In the genomic region with DNA sequence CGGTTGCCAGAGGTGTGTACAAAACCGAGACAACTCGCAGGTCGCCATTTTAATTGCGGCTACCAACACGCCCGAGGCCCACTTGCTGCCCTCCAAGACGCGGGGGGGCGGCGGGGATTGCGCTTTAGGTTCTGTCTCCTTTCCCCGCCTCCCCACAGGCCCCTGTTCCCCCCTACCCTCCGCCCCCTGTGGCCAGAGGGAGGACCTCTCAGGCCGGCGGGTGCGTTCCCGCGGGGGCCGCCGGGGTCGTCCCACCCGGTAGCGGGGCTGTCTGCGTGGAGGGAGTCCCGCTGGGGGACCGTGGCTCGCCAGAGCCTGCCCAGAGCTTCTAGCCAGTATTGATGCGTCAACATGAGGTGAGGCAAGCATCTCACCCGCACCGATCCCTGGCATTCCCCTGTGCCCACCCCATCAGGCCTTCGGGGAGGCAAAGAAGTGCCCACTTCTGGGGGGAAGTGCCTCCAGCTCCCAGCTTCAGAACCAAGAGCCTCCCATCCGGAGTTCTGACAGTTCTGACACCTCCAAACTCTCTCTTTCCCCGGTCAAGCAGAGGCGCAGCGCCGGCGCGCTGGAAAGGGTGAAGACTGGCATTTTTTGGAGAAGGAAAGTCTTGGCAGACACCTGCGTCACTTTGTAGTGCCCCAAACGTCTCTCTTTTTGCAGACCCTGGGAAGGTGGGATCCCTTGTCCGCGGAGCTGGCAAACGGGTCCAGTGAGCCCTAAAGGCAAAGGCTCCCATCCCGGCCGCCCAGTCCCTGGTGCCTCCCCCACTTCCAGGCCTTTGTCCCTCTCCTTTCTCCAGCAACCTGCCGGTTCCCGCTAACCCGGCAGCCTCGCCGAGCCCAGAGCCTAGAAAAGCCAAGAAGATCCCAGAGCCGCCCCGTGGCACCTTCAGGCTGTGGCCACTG, we compare ENCODE assay signal across 1 cellular context.
TF ChIP-seq lines count a peak whose summit lies in the region.

No MANE protein-coding gene starts in this region.

TF ChIP-seq in SK-N-SH treated with all-trans-retinoic acid at 6 μM for 48 hours, 23 proteins besides CTCF, POLR2A, EP300 and RAD21 (continued from another document):
- TF ChIP-seq, protein P1, sequence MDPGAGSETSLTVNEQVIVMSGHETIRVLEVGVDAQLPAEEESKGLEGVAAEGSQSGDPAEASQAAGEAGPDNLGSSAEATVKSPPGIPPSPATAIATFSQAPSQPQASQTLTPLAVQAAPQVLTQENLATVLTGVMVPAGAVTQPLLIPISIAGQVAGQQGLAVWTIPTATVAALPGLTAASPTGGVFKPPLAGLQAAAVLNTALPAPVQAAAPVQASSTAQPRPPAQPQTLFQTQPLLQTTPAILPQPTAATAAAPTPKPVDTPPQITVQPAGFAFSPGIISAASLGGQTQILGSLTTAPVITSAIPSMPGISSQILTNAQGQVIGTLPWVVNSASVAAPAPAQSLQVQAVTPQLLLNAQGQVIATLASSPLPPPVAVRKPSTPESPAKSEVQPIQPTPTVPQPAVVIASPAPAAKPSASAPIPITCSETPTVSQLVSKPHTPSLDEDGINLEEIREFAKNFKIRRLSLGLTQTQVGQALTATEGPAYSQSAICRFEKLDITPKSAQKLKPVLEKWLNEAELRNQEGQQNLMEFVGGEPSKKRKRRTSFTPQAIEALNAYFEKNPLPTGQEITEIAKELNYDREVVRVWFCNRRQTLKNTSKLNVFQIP (CRISPR knock-in tag; IDR thresholded peaks at IDR 0.05; ENCODE audit: borderline replicate concordance, low read depth): no peak
- no peak for TF ChIP-seq ISL1 (CRISPR knock-in tag; IDR thresholded peaks at IDR 0.05)
- TF ChIP-seq ZNF70 (CRISPR knock-in tag; IDR thresholded peaks at IDR 0.05): no peak
- no peak for TF ChIP-seq PPARA (CRISPR knock-in tag; IDR thresholded peaks at IDR 0.05; ENCODE audit: borderline replicate concordance)
